In the genomic region with DNA sequence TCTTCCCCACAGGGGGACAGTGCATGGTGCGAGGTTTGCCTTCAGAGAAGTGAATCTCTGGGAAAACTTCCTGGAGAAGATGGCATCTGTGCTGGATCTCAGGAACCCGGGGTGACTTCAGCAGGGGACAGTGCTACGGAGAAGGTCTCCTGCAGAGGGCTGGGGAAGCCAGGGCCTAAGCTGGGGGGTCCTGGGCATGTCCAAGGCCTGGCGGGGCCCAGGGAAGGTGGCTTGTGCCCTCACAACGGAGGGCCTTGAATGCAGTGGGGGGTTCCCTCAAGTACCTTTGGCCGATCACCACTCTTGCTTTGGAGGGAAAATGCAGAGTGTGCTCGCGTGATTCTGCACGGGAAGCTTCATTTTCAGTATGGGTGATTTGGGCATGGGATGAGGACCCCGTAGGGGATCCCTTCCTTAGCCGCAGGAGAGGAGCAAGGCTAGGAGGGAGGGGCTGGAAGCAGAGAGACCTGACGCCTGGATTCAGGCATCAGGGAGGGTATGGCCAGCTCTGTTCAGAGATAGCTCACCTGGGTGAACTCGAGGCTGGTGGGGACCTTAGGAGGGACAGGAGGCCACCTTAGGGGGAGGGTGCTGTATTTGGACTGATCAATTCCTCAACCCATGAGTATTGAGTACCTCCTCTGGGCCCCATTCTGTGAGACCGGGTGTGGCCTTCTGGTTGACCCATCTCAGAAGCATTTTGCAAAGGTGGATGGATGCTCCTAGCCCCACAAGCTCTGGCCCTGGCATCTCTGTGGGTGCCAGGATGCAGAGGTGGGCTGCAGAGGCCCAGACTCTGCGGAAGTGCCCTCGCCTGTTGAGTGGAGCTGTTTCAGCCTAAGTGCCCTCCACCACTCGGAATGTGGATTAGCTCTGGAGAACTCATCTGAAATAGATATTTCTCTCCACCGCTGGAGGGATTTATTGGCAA, we compare ENCODE assay signal across 21 cellular contexts.
DNase-seq lines count a peak whose midpoint lies in the region; ATAC-seq and TF ChIP-seq lines count a peak whose summit lies in the region.
"Had no signal": no experiment of that assay in that cellular context is flagged by ENCODE, and none has a peak within 500 bp of the region (broad histone marks: within the 10 kb centered on the region; RNA-seq: fewer than 3 reads in every experiment).

No MANE protein-coding gene starts in this region.

- DNase-seq in WERI-Rb-1 (peak; percentile 1), left lobe of liver (ENCODE audit: low spot score) (peak; percentile 32), sigmoid colon (peak; percentile 46), upper lobe of left lung (peak in 1 of 2 donors; percentile 12), activated gamma-delta T cell (lab: John Stamatoyannopoulos, UW) (no peak)
- no peak for DNase-seq in activated CD4-positive, CD25-positive, alpha-beta regulatory T cell treated with anti-CD3 and anti-CD28 coated beads, Interleukin-2, amount 50 U/mL, for 72 hours
- DNase-seq: activated CD8-positive, alpha-beta T cell treated with anti-CD3 and anti-CD28 coated beads for 36 hours; activated gamma-delta T cell treated with Interleukin-2 at 50 U/mL for 16 hours; DMS 273 treated with DMSO at 0.1 percent for 48 hours; effector memory CD4-positive, alpha-beta T cell; erythroblast; NCI-H1105; NCI-H2029 treated with DMSO at 0.1 percent for 48 hours; NCI-H774; nephron progenitor cell; T-helper 9 cell had no signal

- no peaks in the 10 kb centered on the region for H3K27me3 ChIP-seq in WERI-Rb-1 (ENCODE audit: insufficient read depth, low read depth, severe bottlenecking)
- H3K27me3 ChIP-seq in sigmoid colon, result peaks cover 0 to 29% (median 0%) of the 10 kb centered on the region in 3 donors
- no peaks in the 10 kb centered on the region for H3K27me3 ChIP-seq in upper lobe of left lung
- H3K27me3 ChIP-seq: right lobe of liver had no signal

- TF ChIP-seq POLR2A in sigmoid colon (IDR thresholded peaks at IDR 0.05), result no peak
- TF ChIP-seq POLR2A in upper lobe of left lung (IDR thresholded peaks at IDR 0.05), result no peak

- ATAC-seq in left lobe of liver (no peak), upper lobe of left lung (ENCODE audit: low FRiP score in 2 of 2) (no peak), GM18909 (IDR thresholded peaks at IDR 0.05; ENCODE audit: poor library complexity, unreplicated experiment) (no peak)
- ATAC-seq: activated CD8-positive, alpha-beta T cell treated with anti-CD3 and anti-CD28 coated beads for 36 hours; CD8-positive, alpha-beta T cell; HCT116; left lung had no signal

- H3K27ac ChIP-seq in WERI-Rb-1 (no peak overlapping the region), sigmoid colon (no peak overlapping the region), upper lobe of left lung (peak overlapping the region in 3 of 4 donors; percentile 22 to 72 (median 25))
- H3K27ac ChIP-seq: left lung, right lobe of liver had no signal

- 80 to 82% methylated on average over 18 of the region's 18 CpGs for WGBS in sigmoid colon, 2 donors
- WGBS in upper lobe of left lung, 2 donors, result 84% methylated on average over 11 to 18 of the region's 18 CpGs

- intact Hi-C loops in sigmoid colon (cut with DNase I), result no loop called here

- H3K9me3 ChIP-seq in WERI-Rb-1 (ENCODE audit: severe bottlenecking), result no peaks in the 10 kb centered on the region
- H3K9me3 ChIP-seq in sigmoid colon, result no peaks in the 10 kb centered on the region
- no peaks in the 10 kb centered on the region for H3K9me3 ChIP-seq in upper lobe of left lung
- H3K9me3 ChIP-seq: left lung, right lobe of liver had no signal

- H3K4me1 ChIP-seq in sigmoid colon (no peaks in the 10 kb centered on the region), upper lobe of left lung (peaks cover 0 to 15% (median 6%) of the 10 kb centered on the region in 4 donors)
- H3K4me1 ChIP-seq: left lung had no signal

- TF ChIP-seq CTCF in WERI-Rb-1 (IDR thresholded peaks at IDR 0.05; ENCODE audit: low read depth, low read length) (no peak), sigmoid colon (IDR thresholded peaks at IDR 0.05) (no peak), upper lobe of left lung (IDR thresholded peaks at IDR 0.05) (no peak)

- TF ChIP-seq EP300 in sigmoid colon (IDR thresholded peaks at IDR 0.05) (no peak), upper lobe of left lung (IDR thresholded peaks at IDR 0.05) (no peak)

- H3K36me3 ChIP-seq in WERI-Rb-1 (no peaks in the 10 kb centered on the region), sigmoid colon (no peaks in the 10 kb centered on the region), upper lobe of left lung (no peaks in the 10 kb centered on the region)
- H3K36me3 ChIP-seq: left lung, right lobe of liver had no signal

- no peak overlapping the region for H3K4me3 ChIP-seq in WERI-Rb-1 (ENCODE audit: low read depth, low read length)
- H3K4me3 ChIP-seq in sigmoid colon, result no peak overlapping the region
- H3K4me3 ChIP-seq in upper lobe of left lung, result no peak overlapping the region
- H3K4me3 ChIP-seq: left lung, right lobe of liver had no signal

Comparison
In these comparisons a context has a peak if more than half of its experiments do, and no peak if none do; other contexts are left out.
1. DNase-seq: peak in WERI-Rb-1 (single experiment), left lobe of liver (single experiment) and sigmoid colon (single experiment); none in activated gamma-delta T cell (single experiment) and activated CD4-positive, CD25-positive, alpha-beta regulatory T cell treated with anti-CD3 and anti-CD28 coated beads, Interleukin-2, amount 50 U/mL, for 72 hours (single experiment).
2. H3K27ac ChIP-seq: peak in upper lobe of left lung (3 of 4); none in WERI-Rb-1 (single experiment) and sigmoid colon (0 of 4).